In the genomic region with DNA sequence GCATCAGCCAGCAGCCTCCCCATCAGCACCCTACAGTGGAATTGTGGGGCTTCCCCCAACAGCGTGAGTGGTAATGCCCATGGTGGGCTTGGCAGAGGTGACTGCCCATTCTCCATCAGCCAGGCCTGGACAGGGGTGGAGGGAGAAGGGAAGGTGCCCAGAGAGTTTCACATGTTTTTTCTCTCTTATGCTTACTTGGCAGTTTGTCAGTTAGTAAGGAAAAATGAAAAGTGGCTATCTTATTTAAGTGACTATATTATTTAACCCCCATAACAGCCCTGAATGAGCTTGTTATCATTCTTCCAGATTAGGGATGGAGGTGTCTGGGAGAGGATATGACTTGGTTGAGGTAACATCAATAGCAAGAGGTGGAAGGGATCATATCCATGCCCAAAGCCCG, we compare ENCODE assay signal across 34 cellular contexts.
"Had no signal": no experiment of that assay in that cellular context is flagged by ENCODE, and none has a peak within 500 bp of the region (broad histone marks: within the 10 kb centered on the region; RNA-seq: fewer than 3 reads in every experiment).

No MANE protein-coding gene starts in this region.

- H3K4me3 ChIP-seq: adrenal gland, ascending aorta, body of pancreas, breast epithelium, cardiac muscle cell had no signal

- H3K27me3 ChIP-seq: adrenal gland, ascending aorta, body of pancreas, brain microvascular endothelial cell, breast epithelium, cardiac muscle cell had no signal

- H3K9me3 ChIP-seq: adrenal gland, ascending aorta, body of pancreas, breast epithelium had no signal

- H3K36me3 ChIP-seq: adrenal gland, ascending aorta, brain microvascular endothelial cell, breast epithelium, cardiac muscle cell had no signal

- H3K4me1 ChIP-seq: adrenal gland, ascending aorta, body of pancreas, breast epithelium had no signal

- FAIRE-seq: astrocyte, bronchial epithelial cell had no signal

- DNase-seq: activated effector memory CD4-positive, alpha-beta T cell treated with anti-CD3 and anti-CD28 coated beads, Interleukin-2, amount 50 U/mL, for 16 hours; activated effector memory CD4-positive, alpha-beta T cell treated with Interleukin-2 at 50 U/mL for 16 hours; activated gamma-delta T cell; activated gamma-delta T cell treated with Interleukin-2 at 50 U/mL for 16 hours; activated naive CD4-positive, alpha-beta T cell; activated naive CD4-positive, alpha-beta T cell treated with anti-CD3 and anti-CD28 coated beads for 36 hours; activated naive CD4-positive, alpha-beta T cell treated with anti-CD3 and anti-CD28 coated beads, Interleukin-2, amount 10 ng/mL, durations not matched to agents 7 days and 5 days; activated naive CD4-positive, alpha-beta T cell treated with anti-CD3 and anti-CD28 coated beads, Interleukin-2, amount 50 U/mL, for 16 hours; activated naive CD4-positive, alpha-beta T cell treated with Interleukin-2 at 50 U/mL for 16 hours; activated naive CD8-positive, alpha-beta T cell treated with anti-CD3 and anti-CD28 coated beads for 36 hours; activated naive CD8-positive, alpha-beta T cell treated with anti-CD3 and anti-CD28 coated beads, Interleukin-2, amount 10 ng/mL, durations not matched to agents 7 days and 5 days; activated naive CD8-positive, alpha-beta T cell treated with anti-CD3 and anti-CD28 coated beads, Interleukin-2, amount 50 U/mL, for 24 hours; activated T-cell treated with anti-CD3 and anti-CD28 coated beads, Interleukin-2, amount 50 U/mL, for 1 hour; activated T-cell treated with anti-CD3 and anti-CD28 coated beads, Interleukin-2, amount 50 U/mL, for 24 hours; activated T-cell treated with anti-CD3 and anti-CD28 coated beads, Interleukin-2, amount 50 U/mL, for 4 hours; activated T-cell treated with anti-CD3 and anti-CD28 coated beads, Interleukin-2, amount 50 U/mL, for 48 hours; activated T-cell treated with anti-CD3 and anti-CD28 coated beads, Interleukin-2, amount 50 U/mL, for 72 hours; adrenal gland; amniotic stem cell; amygdala; anterior cingulate cortex; aorta; body of pancreas; brain microvascular endothelial cell; caudate nucleus; central memory CD4-positive, alpha-beta T cell; cerebellar nuclear complex had no signal

- ATAC-seq: activated naive CD4-positive, alpha-beta T cell treated with anti-CD3 and anti-CD28 coated beads, Interleukin-2, amount 50 U/mL, for 72 hours; activated naive CD8-positive, alpha-beta T cell treated with anti-CD3 and anti-CD28 coated beads, Interleukin-2, amount 50 U/mL, for 24 hours; activated T-cell treated with anti-CD3 and anti-CD28 coated beads, Interleukin-2, amount 50 U/mL, for 4 hours; activated T-cell treated with anti-CD3 and anti-CD28 coated beads, Interleukin-2, amount 50 U/mL, for 72 hours; activated T-helper 17 cell treated with anti-CD3 and anti-CD28 coated beads, Interleukin-2, amount 50 U/mL, for 72 hours; body of pancreas had no signal

- H3K27ac ChIP-seq: adrenal gland, ascending aorta, body of pancreas, brain microvascular endothelial cell, breast epithelium, cardiac muscle cell had no signal
